In genomic region chr2:237874585-237875161, GRCh38 we compare ENCODE assay signal across 1 cellular context.
TF ChIP-seq lines count a peak whose summit lies in the region.

No MANE protein-coding gene starts in this region.

TF ChIP-seq in A549, 52 proteins besides CTCF, POLR2A, EP300 and RAD21 (continued from another document):
- TF ChIP-seq REST (IDR thresholded peaks at IDR 0.05) (no peak), RARB (CRISPR knock-in tag; IDR thresholded peaks at IDR 0.05) (no peak), EHF (CRISPR knock-in tag; IDR thresholded peaks at IDR 0.05) (no peak), E2F6 (IDR thresholded peaks at IDR 0.05; ENCODE audit: borderline replicate concordance, low read depth) (no peak), GATA3 (IDR thresholded peaks at IDR 0.05; ENCODE audit: borderline replicate concordance) (no peak), KDM1A (IDR thresholded peaks at IDR 0.05; ENCODE audit: low read depth) (no peak), MAZ (IDR thresholded peaks at IDR 0.05; ENCODE audit: borderline replicate concordance, low read depth, low read length) (no peak), HOXB5 (CRISPR knock-in tag; IDR thresholded peaks at IDR 0.05) (no peak), ZNF302 (CRISPR knock-in tag; IDR thresholded peaks at IDR 0.05) (no peak), HOXB13 (CRISPR knock-in tag; IDR thresholded peaks at IDR 0.05; ENCODE audit: low read depth) (no peak)
